11 cellular contexts compared by ENCODE assay signal in genomic region chr10:79413196-79413595, GRCh38. TPM values are rescaled to one million over a fixed set of nuclear protein-coding genes. Genes with fewer than 3 reads are reported as not detected.
A peak's percentile ranks its signal among the peaks of the same experiment; 100 is the strongest.
DNase-seq lines count a peak whose midpoint lies in the region; ATAC-seq and TF ChIP-seq lines count a peak whose summit lies in the region.
"Had no signal": no experiment of that assay in that cellular context is flagged by ENCODE, and none has a peak within 500 bp of the region (broad histone marks: within the 10 kb centered on the region; RNA-seq: fewer than 3 reads in every experiment).

No MANE protein-coding gene starts in this region.

- WGBS in heart right ventricle, 2 donors: 59 to 60% methylated on average over 10 of the region's 10 CpGs
- 73% methylated on average over 10 of the region's 10 CpGs for WGBS in esophagus muscularis mucosa

- H3K9me2 ChIP-seq in GM23338 (ENCODE audit: insufficient read depth): no peaks in the 10 kb centered on the region

- intact Hi-C loops in heart right ventricle (cut with DNase I): no loop called here
- intact Hi-C loops in esophagus muscularis mucosa (cut with DNase I): no loop called here

- H3K4me2 ChIP-seq in GM23338: no peak overlapping the region

- peaks cover 0 to 60% (median 10%) of the 10 kb centered on the region in 9 donors for H3K4me1 ChIP-seq in heart right ventricle
- no peaks in the 10 kb centered on the region for H3K4me1 ChIP-seq in GM23338 (ENCODE audit: insufficient read depth)
- H3K4me1 ChIP-seq in esophagus muscularis mucosa: peaks cover 0 to 18% (median 0%) of the 10 kb centered on the region in 4 donors

- H3K27me3 Mint-ChIP-seq in activated T-cell treated with anti-CD3 and anti-CD28 coated beads, Interleukin-2, amount 50 U/mL, for 4 hours (ENCODE audit: low read depth): no peaks in the 10 kb centered on the region
- no peaks in the 10 kb centered on the region for H3K27me3 Mint-ChIP-seq in stimulated activated naive CD8-positive, alpha-beta T cell treated with anti-CD3 and anti-CD28 coated beads, Interleukin-15, amount 100 ng/mL, for 72 hours
- peaks cover 5% of the 10 kb centered on the region for H3K27me3 Mint-ChIP-seq in GM23338 (ENCODE audit: insufficient read depth, low read depth, poor library complexity)

- H3K9me3 Mint-ChIP-seq in activated T-cell treated with anti-CD3 and anti-CD28 coated beads, Interleukin-2, amount 50 U/mL, for 4 hours: no peaks in the 10 kb centered on the region
- no peaks in the 10 kb centered on the region for H3K9me3 Mint-ChIP-seq in stimulated activated naive CD8-positive, alpha-beta T cell treated with anti-CD3 and anti-CD28 coated beads, Interleukin-15, amount 100 ng/mL, for 72 hours
- H3K9me3 Mint-ChIP-seq in GM23338: no peaks in the 10 kb centered on the region

- H3K79me2 ChIP-seq in GM23338 (replicated peaks; ENCODE audit: insufficient read depth): no peaks in the 10 kb centered on the region

- H3K9me3 ChIP-seq in heart right ventricle (no peaks in the 10 kb centered on the region), esophagus muscularis mucosa (no peaks in the 10 kb centered on the region)
- H3K9me3 ChIP-seq: BE2C had no signal

- peaks cover 3% of the 10 kb centered on the region for H3K4me1 Mint-ChIP-seq in activated T-cell treated with anti-CD3 and anti-CD28 coated beads, Interleukin-2, amount 50 U/mL, for 4 hours (ENCODE audit: low read depth)
- peaks cover 6% of the 10 kb centered on the region for H3K4me1 Mint-ChIP-seq in stimulated activated naive CD8-positive, alpha-beta T cell treated with anti-CD3 and anti-CD28 coated beads, Interleukin-15, amount 100 ng/mL, for 72 hours
- H3K4me1 Mint-ChIP-seq in GM23338: peaks cover 5% of the 10 kb centered on the region; the same call in 2 of the 3 replicates

- H3K27ac ChIP-seq in heart right ventricle: peak overlapping the region in 6 of 10 donors; percentile 7 to 50 (median 38)
- H3K27ac ChIP-seq in GM23338 (ENCODE audit: low read depth): no peak overlapping the region
- peak overlapping the region in 2 of 4 donors; percentile 4 to 37 for H3K27ac ChIP-seq in esophagus muscularis mucosa (replicated peaks in 1 of 4)
- H3K27ac ChIP-seq: VCaP had no signal

- no peak for TF ChIP-seq CTCF in heart right ventricle (IDR thresholded peaks at IDR 0.05)
- TF ChIP-seq CTCF in GM23338 (conservative IDR thresholded peaks at IDR 0.05; ENCODE audit: low read depth in 2 of 2): no peak
- no peak for TF ChIP-seq CTCF in esophagus muscularis mucosa (IDR thresholded peaks at IDR 0.05)

- peak; percentile 46 for DNase-seq in activated T-cell treated with anti-CD3 and anti-CD28 coated beads, Interleukin-2, amount 50 U/mL, for 48 hours
- no peak for DNase-seq in activated T-cell treated with anti-CD3 and anti-CD28 coated beads, Interleukin-2, amount 50 U/mL, for 4 hours
- peak; percentile 56 for DNase-seq in RPMI8226
- DNase-seq in heart right ventricle: peak in 1 of 2 donors; percentile 42
- no peak for DNase-seq in stimulated activated naive CD8-positive, alpha-beta T cell treated with anti-CD3 and anti-CD28 coated beads, Interleukin-15, amount 100 ng/mL, for 72 hours
- no peak for DNase-seq in GM23338 (ENCODE audit: low spot score)
- no peak for DNase-seq in esophagus muscularis mucosa (ENCODE audit: extremely low spot score)
- no peak for DNase-seq in activated naive CD4-positive, alpha-beta T cell treated with anti-CD3 and anti-CD28 coated beads, Interleukin-2, amount 50 U/mL, for 16 hours
- DNase-seq: BE2C had no signal

- H3K36me3 ChIP-seq in heart right ventricle (peaks cover 0 to 34% (median 8%) of the 10 kb centered on the region in 9 donors), GM23338 (ENCODE audit: insufficient read depth) (no peaks in the 10 kb centered on the region), esophagus muscularis mucosa (peaks cover 0 to 45% (median 21%) of the 10 kb centered on the region in 4 donors)
- H3K36me3 ChIP-seq: BE2C had no signal

- H3F3A ChIP-seq in GM23338 (replicated peaks; ENCODE audit: low read depth): no peaks in the 10 kb centered on the region

- no peak overlapping the region for H2AFZ ChIP-seq in GM23338

- no peaks in the 10 kb centered on the region for H4K20me1 ChIP-seq in GM23338 (replicated peaks; ENCODE audit: insufficient read depth)

- no peak overlapping the region for H3K4me3 Mint-ChIP-seq in activated T-cell treated with anti-CD3 and anti-CD28 coated beads, Interleukin-2, amount 50 U/mL, for 4 hours
- no peak overlapping the region for H3K4me3 Mint-ChIP-seq in stimulated activated naive CD8-positive, alpha-beta T cell treated with anti-CD3 and anti-CD28 coated beads, Interleukin-15, amount 100 ng/mL, for 72 hours
- H3K4me3 Mint-ChIP-seq in GM23338: no peak overlapping the region

- no peak for TF ChIP-seq POLR2A in esophagus muscularis mucosa (IDR thresholded peaks at IDR 0.05; ENCODE audit: low read depth)

- no peak for ATAC-seq in activated T-cell treated with anti-CD3 and anti-CD28 coated beads, Interleukin-2, amount 50 U/mL, for 4 hours
- ATAC-seq in heart right ventricle (peak in 3 of 8 donors; percentile 10 to 28 (median 22)), GM23338 (no peak)
- ATAC-seq in stimulated activated naive CD8-positive, alpha-beta T cell treated with anti-CD3 and anti-CD28 coated beads, Interleukin-15, amount 100 ng/mL, for 72 hours: peak; percentile 37

- H3K27me3 ChIP-seq in heart right ventricle (no peaks in the 10 kb centered on the region), GM23338 (ENCODE audit: insufficient read depth) (no peaks in the 10 kb centered on the region), esophagus muscularis mucosa (no peaks in the 10 kb centered on the region)
- H3K27me3 ChIP-seq: BE2C had no signal

- TF ChIP-seq EP300 in esophagus muscularis mucosa (IDR thresholded peaks at IDR 0.05): no peak

- H3K4me3 ChIP-seq in heart right ventricle: no peak overlapping the region
- H3K4me3 ChIP-seq in GM23338: no peak overlapping the region
- H3K4me3 ChIP-seq in esophagus muscularis mucosa: no peak overlapping the region
- H3K4me3 ChIP-seq: lung had no signal

- H3K36me3 Mint-ChIP-seq in activated T-cell treated with anti-CD3 and anti-CD28 coated beads, Interleukin-2, amount 50 U/mL, for 4 hours (ENCODE audit: insufficient read depth): no peaks in the 10 kb centered on the region
- no peaks in the 10 kb centered on the region; the same call in 2 of the 3 replicates for H3K36me3 Mint-ChIP-seq in GM23338 (ENCODE audit: low read depth)

- no peak overlapping the region for H3K27ac Mint-ChIP-seq in stimulated activated naive CD8-positive, alpha-beta T cell treated with anti-CD3 and anti-CD28 coated beads, Interleukin-15, amount 100 ng/mL, for 72 hours
- H3K27ac Mint-ChIP-seq in GM23338: no peak overlapping the region

TF ChIP-seq in GM23338, 12 proteins besides CTCF, POLR2A, EP300 and RAD21 (continues in another document):
- TF ChIP-seq, protein P1, sequence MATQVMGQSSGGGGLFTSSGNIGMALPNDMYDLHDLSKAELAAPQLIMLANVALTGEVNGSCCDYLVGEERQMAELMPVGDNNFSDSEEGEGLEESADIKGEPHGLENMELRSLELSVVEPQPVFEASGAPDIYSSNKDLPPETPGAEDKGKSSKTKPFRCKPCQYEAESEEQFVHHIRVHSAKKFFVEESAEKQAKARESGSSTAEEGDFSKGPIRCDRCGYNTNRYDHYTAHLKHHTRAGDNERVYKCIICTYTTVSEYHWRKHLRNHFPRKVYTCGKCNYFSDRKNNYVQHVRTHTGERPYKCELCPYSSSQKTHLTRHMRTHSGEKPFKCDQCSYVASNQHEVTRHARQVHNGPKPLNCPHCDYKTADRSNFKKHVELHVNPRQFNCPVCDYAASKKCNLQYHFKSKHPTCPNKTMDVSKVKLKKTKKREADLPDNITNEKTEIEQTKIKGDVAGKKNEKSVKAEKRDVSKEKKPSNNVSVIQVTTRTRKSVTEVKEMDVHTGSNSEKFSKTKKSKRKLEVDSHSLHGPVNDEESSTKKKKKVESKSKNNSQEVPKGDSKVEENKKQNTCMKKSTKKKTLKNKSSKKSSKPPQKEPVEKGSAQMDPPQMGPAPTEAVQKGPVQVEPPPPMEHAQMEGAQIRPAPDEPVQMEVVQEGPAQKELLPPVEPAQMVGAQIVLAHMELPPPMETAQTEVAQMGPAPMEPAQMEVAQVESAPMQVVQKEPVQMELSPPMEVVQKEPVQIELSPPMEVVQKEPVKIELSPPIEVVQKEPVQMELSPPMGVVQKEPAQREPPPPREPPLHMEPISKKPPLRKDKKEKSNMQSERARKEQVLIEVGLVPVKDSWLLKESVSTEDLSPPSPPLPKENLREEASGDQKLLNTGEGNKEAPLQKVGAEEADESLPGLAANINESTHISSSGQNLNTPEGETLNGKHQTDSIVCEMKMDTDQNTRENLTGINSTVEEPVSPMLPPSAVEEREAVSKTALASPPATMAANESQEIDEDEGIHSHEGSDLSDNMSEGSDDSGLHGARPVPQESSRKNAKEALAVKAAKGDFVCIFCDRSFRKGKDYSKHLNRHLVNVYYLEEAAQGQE (IDR thresholded peaks at IDR 0.05; ENCODE audit: unreplicated experiment): no peak
- no peak for TF ChIP-seq ZNF114 (CRISPR knock-in tag; IDR thresholded peaks at IDR 0.05)

RNA-seq across cellular contexts. Expression of gene ZCCHC24, which starts 32.2 kb away (rescaled TPM):
- under 1 TPM; 0.26 to 0.92 (median 0.63) TPM for total RNA-seq in activated T-cell treated with anti-CD3 and anti-CD28 coated beads, Interleukin-2, amount 50 U/mL, for 4 hours
- 10 to 100 TPM; 32.0 to 59.0 (median 49.0) TPM for total RNA-seq in heart right ventricle
- 10 to 100 TPM; 19.3 to 22.4 TPM for polyA plus RNA-seq in heart right ventricle
- total RNA-seq in GM23338 (2014; rRNA removed; shearing (Covaris generic)): 7.2 and 10.1 TPM in 2 replicates
- polyA plus RNA-seq in GM23338 (2016; fragmentation: Nextera tagmentation; extraction: Ambion mirVana): 2.0 and 2.9 TPM in 2 replicates
- 100 to 1,000 TPM; 100 to 156 (median 120) TPM for total RNA-seq in esophagus muscularis mucosa

Comparison
In these comparisons a context has a peak if more than half of its experiments do, and no peak if none do; other contexts are left out.
1. DNase-seq: peak in activated T-cell treated with anti-CD3 and anti-CD28 coated beads, Interleukin-2, amount 50 U/mL, for 48 hours (2 of 2) and RPMI8226 (single experiment); none in activated T-cell treated with anti-CD3 and anti-CD28 coated beads, Interleukin-2, amount 50 U/mL, for 4 hours (single experiment), stimulated activated naive CD8-positive, alpha-beta T cell treated with anti-CD3 and anti-CD28 coated beads, Interleukin-15, amount 100 ng/mL, for 72 hours (0 of 2), GM23338 (single experiment), esophagus muscularis mucosa (single experiment) and activated naive CD4-positive, alpha-beta T cell treated with anti-CD3 and anti-CD28 coated beads, Interleukin-2, amount 50 U/mL, for 16 hours (single experiment).